ENCODE assay signal across 16 cellular contexts in genomic region chr6:111746983-111747773, GRCh38.
DNase-seq lines count a peak whose midpoint lies in the region; ATAC-seq lines count a peak whose summit lies in the region.
"Had no signal": no experiment of that assay in that cellular context is flagged by ENCODE, and none has a peak within 500 bp of the region (broad histone marks: within the 10 kb centered on the region; RNA-seq: fewer than 3 reads in every experiment).

No MANE protein-coding gene starts in this region.

- H3K27ac Mint-ChIP-seq in activated naive CD8-positive, alpha-beta T cell treated with anti-CD3 and anti-CD28 coated beads, Interleukin-2, amount 50 U/mL, for 24 hours, result peak overlapping the region; percentile 70
- peak overlapping the region; percentile 33 to 97 (median 90) for H3K27ac Mint-ChIP-seq in naive thymus-derived CD8-positive, alpha-beta T cell
- H3K27ac Mint-ChIP-seq: progenitor cell of endocrine pancreas had no signal

- ATAC-seq in activated naive CD8-positive, alpha-beta T cell treated with anti-CD3 and anti-CD28 coated beads, Interleukin-2, amount 50 U/mL, for 24 hours, result no peak
- peak; percentile 34 to 59 for ATAC-seq in naive thymus-derived CD8-positive, alpha-beta T cell
- ATAC-seq in HG03108 (IDR thresholded peaks at IDR 0.05; ENCODE audit: unreplicated experiment), result no peak

- H3K27me3 Mint-ChIP-seq in activated naive CD8-positive, alpha-beta T cell treated with anti-CD3 and anti-CD28 coated beads, Interleukin-2, amount 50 U/mL, for 24 hours, result no peaks in the 10 kb centered on the region
- no peaks in the 10 kb centered on the region for H3K27me3 Mint-ChIP-seq in naive thymus-derived CD8-positive, alpha-beta T cell
- H3K27me3 Mint-ChIP-seq: progenitor cell of endocrine pancreas had no signal

- no peaks in the 10 kb centered on the region for H3K9me3 Mint-ChIP-seq in activated naive CD8-positive, alpha-beta T cell treated with anti-CD3 and anti-CD28 coated beads, Interleukin-2, amount 50 U/mL, for 24 hours
- peaks cover 0 to 3% (median 0%) of the 10 kb centered on the region in 9 donors for H3K9me3 Mint-ChIP-seq in naive thymus-derived CD8-positive, alpha-beta T cell
- H3K9me3 Mint-ChIP-seq: activated T-helper 2 cell treated with anti-CD3 and anti-CD28 coated beads, Interferon-gamma antibody, Interleukin-2, Interleukin-4, amounts not matched to agents 10 μg/mL and 5 μg/mL and 100 μg/mL, durations not matched to agents 14 hours and 24 hours and 36 hours; T-helper 1 cell treated with Interleukin-12 subunit alpha and Interleukin-12 subunit beta and Interleukin-4 antibody, amounts not matched to agents 30 μg/mL and 1 μg/mL, for 36 hours had no signal

- peak overlapping the region; percentile 19 for H3K4me3 Mint-ChIP-seq in activated naive CD8-positive, alpha-beta T cell treated with anti-CD3 and anti-CD28 coated beads, Interleukin-2, amount 50 U/mL, for 24 hours
- peak overlapping the region in 9 of 10 donors; percentile 30 to 69 (median 52) for H3K4me3 Mint-ChIP-seq in naive thymus-derived CD8-positive, alpha-beta T cell

- POLR2A ChIA-PET in naive thymus-derived CD8-positive, alpha-beta T cell (lab: Charles Lee), result interaction anchor here (0.8 to 3.1 kb wide), 6 partner anchors 9 to 126 kb away, joined by 3 to 12 read pairs (median 4); partner anchors contain the start of gene FYN

- peak in 4 of 6 experiments; percentile 14 to 36 (median 22) for DNase-seq in stimulated activated naive CD4-positive, alpha-beta T cell (lab: John Stamatoyannopoulos, UW)
- no peak for DNase-seq in stimulated activated naive CD4-positive, alpha-beta T cell treated with Interleukin-2 at 50 U/mL for 16 hours (lab: John Stamatoyannopoulos, UW)
- no peak for DNase-seq in activated naive CD8-positive, alpha-beta T cell treated with anti-CD3 and anti-CD28 coated beads, Interleukin-2, amount 50 U/mL, for 24 hours
- peak in 3 of 10 donors; percentile 40 to 54 (median 46) for DNase-seq in naive thymus-derived CD8-positive, alpha-beta T cell
- DNase-seq in middle frontal gyrus (ENCODE audit: extremely low spot score, low spot score) (no peak), retina (no peak)
- DNase-seq: DMS79 treated with DMSO at 0.1 percent for 48 hours; hypothalamus; left colon; NCI-H1417; NCI-H2227 treated with DMSO at 0.1 percent for 48 hours; stimulated activated CD4-positive, alpha-beta T cell treated with anti-CD3 and anti-CD28 coated beads, Interleukin-15, amount 100 ng/mL, for 24 hours had no signal

- H3K36me3 Mint-ChIP-seq in activated naive CD8-positive, alpha-beta T cell treated with anti-CD3 and anti-CD28 coated beads, Interleukin-2, amount 50 U/mL, for 24 hours (ENCODE audit: low read depth), result peaks cover 81% of the 10 kb centered on the region
- H3K36me3 Mint-ChIP-seq in naive thymus-derived CD8-positive, alpha-beta T cell, result peaks cover 0 to 28% (median 13%) of the 10 kb centered on the region in 3 donors

- peaks cover 90% of the 10 kb centered on the region for H3K4me1 Mint-ChIP-seq in activated naive CD8-positive, alpha-beta T cell treated with anti-CD3 and anti-CD28 coated beads, Interleukin-2, amount 50 U/mL, for 24 hours
- peaks cover 42 to 96% (median 87%) of the 10 kb centered on the region in 4 donors for H3K4me1 Mint-ChIP-seq in naive thymus-derived CD8-positive, alpha-beta T cell

Comparison
In these comparisons a context has a peak if more than half of its experiments do, and no peak if none do; other contexts are left out.
1. DNase-seq: peak in stimulated activated naive CD4-positive, alpha-beta T cell (4 of 6); none in stimulated activated naive CD4-positive, alpha-beta T cell treated with Interleukin-2 at 50 U/mL for 16 hours (single experiment), activated naive CD8-positive, alpha-beta T cell treated with anti-CD3 and anti-CD28 coated beads, Interleukin-2, amount 50 U/mL, for 24 hours (single experiment), middle frontal gyrus (single experiment) and retina (single experiment).
2. ATAC-seq: peak in naive thymus-derived CD8-positive, alpha-beta T cell (2 of 2); none in activated naive CD8-positive, alpha-beta T cell treated with anti-CD3 and anti-CD28 coated beads, Interleukin-2, amount 50 U/mL, for 24 hours (single experiment) and HG03108 (single experiment).